Comparison of ENCODE assay signal across 14 cellular contexts in the genomic region with DNA sequence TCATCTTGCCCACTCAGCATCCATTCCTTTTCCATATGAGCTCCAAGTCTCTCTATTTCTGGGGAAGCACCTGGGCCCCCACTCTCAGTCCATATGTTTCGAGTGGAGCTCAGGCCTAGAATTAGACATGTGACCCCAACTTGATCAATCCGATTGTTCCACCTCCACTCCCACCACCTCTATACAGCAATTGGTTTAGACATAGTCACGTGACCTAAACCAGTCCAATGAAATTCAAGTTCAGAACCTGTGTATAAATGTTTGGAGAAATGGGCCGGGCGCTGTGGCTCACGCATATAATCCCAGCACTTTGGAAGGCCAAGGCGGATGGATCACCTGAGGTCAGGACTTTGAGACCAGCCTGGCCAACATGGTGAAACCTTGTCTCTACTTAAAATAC.
"Had no signal": no experiment of that assay in that cellular context is flagged by ENCODE, and none has a peak within 500 bp of the region (broad histone marks: within the 10 kb centered on the region; RNA-seq: fewer than 3 reads in every experiment).

No MANE protein-coding gene starts in this region.

- H3K9me3 ChIP-seq: mucosa of descending colon, spleen, suprapubic skin had no signal

- H3K4me1 Mint-ChIP-seq: immature natural killer cell, natural killer cell had no signal

- H3K27ac ChIP-seq: spleen, suprapubic skin had no signal

- H3K4me3 ChIP-seq: lung, mucosa of descending colon, spleen, suprapubic skin had no signal

- H3K27ac Mint-ChIP-seq: immature natural killer cell; natural killer cell; stimulated activated naive B cell treated with anti-CD40 and anti-IgM and Interleukin-4, amounts not matched to agents 10 μg/mL and 1 μg/mL and 100 μg/mL, for 72 hours; T-helper 2 cell treated with Interferon-gamma antibody and Interleukin-4, amounts not matched to agents 5 μg/mL and 100 μg/mL, for 36 hours had no signal

- H3K36me3 Mint-ChIP-seq: immature natural killer cell; natural killer cell; stimulated activated naive B cell treated with anti-CD40 and anti-IgM and Interleukin-4, amounts not matched to agents 10 μg/mL and 1 μg/mL and 100 μg/mL, for 72 hours had no signal

- DNase-seq: activated naive CD4-positive, alpha-beta T cell; activated T-cell treated with anti-CD3 and anti-CD28 coated beads, Interleukin-2, amount 50 U/mL, for 24 hours; immature natural killer cell; left colon; mucosa of descending colon; natural killer cell; spleen; stimulated activated naive B cell treated with anti-CD40 and anti-IgM and Interleukin-4, amounts not matched to agents 10 μg/mL and 1 μg/mL and 100 μg/mL, for 72 hours; SW 1271 had no signal

- H3K4me3 Mint-ChIP-seq: activated T-cell treated with anti-CD3 and anti-CD28 coated beads, Interleukin-2, amount 50 U/mL, for 24 hours; immature natural killer cell; natural killer cell; stimulated activated naive B cell treated with anti-CD40 and anti-IgM and Interleukin-4, amounts not matched to agents 10 μg/mL and 1 μg/mL and 100 μg/mL, for 72 hours; T-helper 2 cell treated with Interferon-gamma antibody and Interleukin-4, amounts not matched to agents 5 μg/mL and 100 μg/mL, for 36 hours had no signal

- H3K27me3 ChIP-seq: spleen, suprapubic skin had no signal

- H3K36me3 ChIP-seq: spleen, suprapubic skin had no signal

- H3K9me3 Mint-ChIP-seq: activated T-cell treated with anti-CD3 and anti-CD28 coated beads, Interleukin-2, amount 50 U/mL, for 24 hours; immature natural killer cell; natural killer cell; stimulated activated naive B cell treated with anti-CD40 and anti-IgM and Interleukin-4, amounts not matched to agents 10 μg/mL and 1 μg/mL and 100 μg/mL, for 72 hours; T-helper 2 cell treated with Interferon-gamma antibody and Interleukin-4, amounts not matched to agents 5 μg/mL and 100 μg/mL, for 36 hours had no signal

- ATAC-seq: esophagus mucosa, left colon, mucosa of descending colon, natural killer cell, right cardiac atrium had no signal

- H3K27me3 Mint-ChIP-seq: activated T-cell treated with anti-CD3 and anti-CD28 coated beads, Interleukin-2, amount 50 U/mL, for 24 hours; stimulated activated naive B cell treated with anti-CD40 and anti-IgM and Interleukin-4, amounts not matched to agents 10 μg/mL and 1 μg/mL and 100 μg/mL, for 72 hours had no signal
